In genomic region chr10:89342219-89342966, GRCh38 we compare ENCODE assay signal across 8 cellular contexts. TPM values are rescaled to one million over a fixed set of nuclear protein-coding genes. Genes with fewer than 3 reads are reported as not detected.
DNase-seq lines count a peak whose midpoint lies in the region; ATAC-seq and TF ChIP-seq lines count a peak whose summit lies in the region.

No MANE protein-coding gene starts in this region.

- peak; percentile 39 for DNase-seq in GOT3 (lab: John Stamatoyannopoulos, UW)
- peak in 56 of 58 donors; percentile 20 to 96 (median 81) for DNase-seq in anterior cingulate cortex (lab: John Stamatoyannopoulos, UW)
- DNase-seq in left ventricle myocardium inferior, result peak; percentile 44
- DNase-seq in sciatic nerve (ENCODE audit: low spot score), result peak; percentile 90
- no peak for DNase-seq in SW480 (ENCODE audit: low spot score)

- peak; percentile 95 for ATAC-seq in sciatic nerve
- ATAC-seq in GM18861 (IDR thresholded peaks at IDR 0.05; ENCODE audit: unreplicated experiment), result no peak
- no peak for ATAC-seq in HG03565 (IDR thresholded peaks at IDR 0.05; ENCODE audit: unreplicated experiment)
- no peak for ATAC-seq in GM18502 (IDR thresholded peaks at IDR 0.05; ENCODE audit: poor library complexity, unreplicated experiment)

- peak overlapping the region; percentile 23 for H3K27ac ChIP-seq in left ventricle myocardium inferior (replicated peaks)

- intact Hi-C loops in left ventricle myocardium inferior (cut with micrococcal nuclease), result no loop called here
- intact Hi-C loops in sciatic nerve (cut with DNase I), result no loop called here

- no peak overlapping the region for H3K4me3 ChIP-seq in left ventricle myocardium inferior

- TF ChIP-seq CTCF in left ventricle myocardium inferior (IDR thresholded peaks at IDR 0.05; ENCODE audit: borderline replicate concordance), result no peak

- H3K36me3 ChIP-seq in left ventricle myocardium inferior, result peaks cover 28% of the 10 kb centered on the region

- no peaks in the 10 kb centered on the region for H3K9me3 ChIP-seq in left ventricle myocardium inferior (replicated peaks)

- peaks cover 45% of the 10 kb centered on the region for H3K4me1 ChIP-seq in left ventricle myocardium inferior

- no peaks in the 10 kb centered on the region for H3K27me3 ChIP-seq in left ventricle myocardium inferior (ENCODE audit: low read depth)

RNA-seq across cellular contexts. Expression of gene IFIT3, which starts 14.6 kb away (rescaled TPM):
- total RNA-seq in left ventricle myocardium inferior (6.9 TPM), sciatic nerve (25.5 TPM)

RNA-seq across cellular contexts. Expression of gene IFIT1B, which starts 35.5 kb away (rescaled TPM):
- total RNA-seq in left ventricle myocardium inferior (not detected), sciatic nerve (6.3 TPM)

RNA-seq across cellular contexts. Expression of gene IFIT2, which starts 40.5 kb away (rescaled TPM):
- total RNA-seq in left ventricle myocardium inferior (4.5 TPM), sciatic nerve (19.9 TPM)

RNA-seq across cellular contexts. Expression of gene IFIT1, which starts 50.0 kb away (rescaled TPM):
- total RNA-seq in left ventricle myocardium inferior (31.0 TPM), sciatic nerve (21.0 TPM)
